ENCODE assay signal across 1 cellular context in genomic region chrX:25013593-25014365, GRCh38.
TF ChIP-seq lines count a peak whose summit lies in the region.

No MANE protein-coding gene starts in this region.

TF ChIP-seq in K562, 482 proteins besides CTCF, POLR2A, EP300 and RAD21 (continued from another document):
- TF ChIP-seq, protein P1, sequence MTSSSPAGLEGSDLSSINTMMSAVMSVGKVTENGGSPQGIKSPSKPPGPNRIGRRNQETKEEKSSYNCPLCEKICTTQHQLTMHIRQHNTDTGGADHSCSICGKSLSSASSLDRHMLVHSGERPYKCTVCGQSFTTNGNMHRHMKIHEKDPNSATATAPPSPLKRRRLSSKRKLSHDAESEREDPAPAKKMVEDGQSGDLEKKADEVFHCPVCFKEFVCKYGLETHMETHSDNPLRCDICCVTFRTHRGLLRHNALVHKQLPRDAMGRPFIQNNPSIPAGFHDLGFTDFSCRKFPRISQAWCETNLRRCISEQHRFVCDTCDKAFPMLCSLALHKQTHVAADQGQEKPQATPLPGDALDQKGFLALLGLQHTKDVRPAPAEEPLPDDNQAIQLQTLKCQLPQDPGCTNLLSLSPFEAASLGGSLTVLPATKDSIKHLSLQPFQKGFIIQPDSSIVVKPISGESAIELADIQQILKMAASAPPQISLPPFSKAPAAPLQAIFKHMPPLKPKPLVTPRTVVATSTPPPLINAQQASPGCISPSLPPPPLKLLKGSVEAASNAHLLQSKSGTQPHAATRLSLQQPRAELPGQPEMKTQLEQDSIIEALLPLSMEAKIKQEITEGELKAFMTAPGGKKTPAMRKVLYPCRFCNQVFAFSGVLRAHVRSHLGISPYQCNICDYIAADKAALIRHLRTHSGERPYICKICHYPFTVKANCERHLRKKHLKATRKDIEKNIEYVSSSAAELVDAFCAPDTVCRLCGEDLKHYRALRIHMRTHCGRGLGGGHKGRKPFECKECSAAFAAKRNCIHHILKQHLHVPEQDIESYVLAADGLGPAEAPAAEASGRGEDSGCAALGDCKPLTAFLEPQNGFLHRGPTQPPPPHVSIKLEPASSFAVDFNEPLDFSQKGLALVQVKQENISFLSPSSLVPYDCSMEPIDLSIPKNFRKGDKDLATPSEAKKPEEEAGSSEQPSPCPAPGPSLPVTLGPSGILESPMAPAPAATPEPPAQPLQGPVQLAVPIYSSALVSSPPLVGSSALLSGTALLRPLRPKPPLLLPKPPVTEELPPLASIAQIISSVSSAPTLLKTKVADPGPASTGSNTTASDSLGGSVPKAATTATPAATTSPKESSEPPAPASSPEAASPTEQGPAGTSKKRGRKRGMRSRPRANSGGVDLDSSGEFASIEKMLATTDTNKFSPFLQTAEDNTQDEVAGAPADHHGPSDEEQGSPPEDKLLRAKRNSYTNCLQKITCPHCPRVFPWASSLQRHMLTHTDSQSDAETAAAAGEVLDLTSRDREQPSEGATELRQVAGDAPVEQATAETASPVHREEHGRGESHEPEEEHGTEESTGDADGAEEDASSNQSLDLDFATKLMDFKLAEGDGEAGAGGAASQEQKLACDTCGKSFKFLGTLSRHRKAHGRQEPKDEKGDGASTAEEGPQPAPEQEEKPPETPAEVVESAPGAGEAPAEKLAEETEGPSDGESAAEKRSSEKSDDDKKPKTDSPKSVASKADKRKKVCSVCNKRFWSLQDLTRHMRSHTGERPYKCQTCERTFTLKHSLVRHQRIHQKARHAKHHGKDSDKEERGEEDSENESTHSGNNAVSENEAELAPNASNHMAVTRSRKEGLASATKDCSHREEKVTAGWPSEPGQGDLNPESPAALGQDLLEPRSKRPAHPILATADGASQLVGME (CRISPR knock-in tag; IDR thresholded peaks at IDR 0.05): no peak
- peak; percentile 46 for TF ChIP-seq CBX2 (IDR thresholded peaks at IDR 0.05; ENCODE audit: insufficient read depth, low read length, poor library complexity, severe bottlenecking)
- no peak for TF ChIP-seq HOXB6 (CRISPR knock-in tag; IDR thresholded peaks at IDR 0.05; ENCODE audit: borderline replicate concordance)
- TF ChIP-seq STAT5A (IDR thresholded peaks at IDR 0.05; ENCODE audit: borderline replicate concordance, low read length): no peak
- TF ChIP-seq, protein P2, sequence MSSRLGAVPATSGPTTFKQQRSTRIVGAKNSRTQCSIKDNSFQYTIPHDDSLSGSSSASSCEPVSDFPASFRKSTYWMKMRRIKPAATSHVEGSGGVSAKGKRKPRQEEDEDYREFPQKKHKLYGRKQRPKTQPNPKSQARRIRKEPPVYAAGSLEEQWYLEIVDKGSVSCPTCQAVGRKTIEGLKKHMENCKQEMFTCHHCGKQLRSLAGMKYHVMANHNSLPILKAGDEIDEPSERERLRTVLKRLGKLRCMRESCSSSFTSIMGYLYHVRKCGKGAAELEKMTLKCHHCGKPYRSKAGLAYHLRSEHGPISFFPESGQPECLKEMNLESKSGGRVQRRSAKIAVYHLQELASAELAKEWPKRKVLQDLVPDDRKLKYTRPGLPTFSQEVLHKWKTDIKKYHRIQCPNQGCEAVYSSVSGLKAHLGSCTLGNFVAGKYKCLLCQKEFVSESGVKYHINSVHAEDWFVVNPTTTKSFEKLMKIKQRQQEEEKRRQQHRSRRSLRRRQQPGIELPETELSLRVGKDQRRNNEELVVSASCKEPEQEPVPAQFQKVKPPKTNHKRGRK (tag; IDR thresholded peaks at IDR 0.05): peak; percentile 99
- TF ChIP-seq WHSC1 (IDR thresholded peaks at IDR 0.05; ENCODE audit: low read length): no peak
- no peak for TF ChIP-seq XRCC4 (IDR thresholded peaks at IDR 0.05; ENCODE audit: extremely low read depth, insufficient read depth, insufficient read length)
- TF ChIP-seq ELF1 (tag; IDR thresholded peaks at IDR 0.05): no peak
- no peak for TF ChIP-seq MYC (IDR thresholded peaks at IDR 0.05; ENCODE audit: low read depth, low read length)
- no peak for TF ChIP-seq MYC (CRISPR knock-in tag; IDR thresholded peaks at IDR 0.05; ENCODE audit: borderline replicate concordance, low read depth)
- no peak for TF ChIP-seq HDAC2 (IDR thresholded peaks at IDR 0.05)
- 0 out of 4 replicates have a peak, but pooled peaks of 1 of the 2 experiments have one; percentile 20 for TF ChIP-seq UBTF (IDR thresholded peaks at IDR 0.05; ENCODE audit: borderline replicate concordance in 1 of 2, low read depth in 2 of 2, low read length in 2 of 2)
- TF ChIP-seq POLR2AphosphoS2 (IDR thresholded peaks at IDR 0.05; ENCODE audit: low read length): no peak
- TF ChIP-seq, protein P3, sequence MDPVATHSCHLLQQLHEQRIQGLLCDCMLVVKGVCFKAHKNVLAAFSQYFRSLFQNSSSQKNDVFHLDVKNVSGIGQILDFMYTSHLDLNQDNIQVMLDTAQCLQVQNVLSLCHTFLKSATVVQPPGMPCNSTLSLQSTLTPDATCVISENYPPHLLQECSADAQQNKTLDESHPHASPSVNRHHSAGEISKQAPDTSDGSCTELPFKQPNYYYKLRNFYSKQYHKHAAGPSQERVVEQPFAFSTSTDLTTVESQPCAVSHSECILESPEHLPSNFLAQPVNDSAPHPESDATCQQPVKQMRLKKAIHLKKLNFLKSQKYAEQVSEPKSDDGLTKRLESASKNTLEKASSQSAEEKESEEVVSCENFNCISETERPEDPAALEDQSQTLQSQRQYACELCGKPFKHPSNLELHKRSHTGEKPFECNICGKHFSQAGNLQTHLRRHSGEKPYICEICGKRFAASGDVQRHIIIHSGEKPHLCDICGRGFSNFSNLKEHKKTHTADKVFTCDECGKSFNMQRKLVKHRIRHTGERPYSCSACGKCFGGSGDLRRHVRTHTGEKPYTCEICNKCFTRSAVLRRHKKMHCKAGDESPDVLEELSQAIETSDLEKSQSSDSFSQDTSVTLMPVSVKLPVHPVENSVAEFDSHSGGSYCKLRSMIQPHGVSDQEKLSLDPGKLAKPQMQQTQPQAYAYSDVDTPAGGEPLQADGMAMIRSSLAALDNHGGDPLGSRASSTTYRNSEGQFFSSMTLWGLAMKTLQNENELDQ (CRISPR knock-in tag; IDR thresholded peaks at IDR 0.05; ENCODE audit: borderline replicate concordance): no peak
- no peak for TF ChIP-seq GTF3C2 (IDR thresholded peaks at IDR 0.05; ENCODE audit: borderline replicate concordance, extremely low read depth, insufficient read length)
- no peak for TF ChIP-seq ZNF212 (CRISPR knock-in tag; IDR thresholded peaks at IDR 0.05)
- TF ChIP-seq ZNF644 (tag; IDR thresholded peaks at IDR 0.05; ENCODE audit: low read depth): no peak
- TF ChIP-seq MYBL2 (IDR thresholded peaks at IDR 0.05; ENCODE audit: low read depth): no peak
- TF ChIP-seq MYBL2 (CRISPR knock-in tag; IDR thresholded peaks at IDR 0.05; ENCODE audit: borderline replicate concordance): no peak
